16 cellular contexts compared by ENCODE assay signal in the genomic region with DNA sequence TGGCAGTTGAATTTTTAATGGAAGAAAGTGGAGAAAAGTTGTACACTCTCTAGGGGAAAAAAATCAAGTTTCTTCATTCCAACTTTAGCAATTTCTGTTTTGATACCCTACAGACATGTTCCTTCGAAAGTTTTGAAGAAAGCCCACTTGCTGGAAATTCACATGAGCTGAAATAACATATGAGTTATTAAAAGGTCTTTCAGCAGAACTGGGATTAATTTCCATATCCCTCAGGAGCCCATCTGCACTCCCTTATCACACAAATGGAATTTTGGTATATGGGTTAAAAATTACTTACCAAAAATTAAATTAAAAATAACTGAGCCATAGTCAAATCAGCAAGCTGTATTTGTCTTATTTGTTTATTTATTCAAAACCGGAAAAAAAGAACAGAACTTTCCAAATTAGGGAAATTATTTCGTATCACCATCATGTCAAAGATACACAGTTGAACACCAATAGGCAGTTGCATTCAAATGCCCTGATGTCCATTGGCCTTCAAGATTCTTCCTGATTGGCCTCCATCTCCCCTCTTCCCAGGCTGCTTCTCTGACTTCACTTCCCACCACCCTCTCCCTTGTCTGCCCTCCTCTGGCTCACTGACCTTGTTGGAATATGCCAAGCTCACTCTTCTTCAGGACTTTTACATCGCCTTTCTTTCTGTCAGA.
A peak's percentile ranks its signal among the peaks of the same experiment; 100 is the strongest.
DNase-seq lines count a peak whose midpoint lies in the region; ATAC-seq and TF ChIP-seq lines count a peak whose summit lies in the region.
"Had no signal": no experiment of that assay in that cellular context is flagged by ENCODE, and none has a peak within 500 bp of the region (broad histone marks: within the 10 kb centered on the region; RNA-seq: fewer than 3 reads in every experiment).

No MANE protein-coding gene starts in this region.

- intact Hi-C loops in heart right ventricle (cut with DNase I): no loop called here
- intact Hi-C loops in left cardiac atrium (cut with DNase I): no loop called here
- intact Hi-C loops in PC-3 (cut with micrococcal nuclease): no loop called here
- intact Hi-C loops in sigmoid colon (cut with DNase I): no loop called here

- H3K36me3 ChIP-seq in heart right ventricle: no peaks in the 10 kb centered on the region
- no peaks in the 10 kb centered on the region for H3K36me3 ChIP-seq in PC-3 (ENCODE audit: low read depth, low read length)
- H3K36me3 ChIP-seq in sigmoid colon: no peaks in the 10 kb centered on the region
- H3K36me3 ChIP-seq: BLaER1 treated with 17β-estradiol and CSF1 and Interleukin-3, amounts not matched to agents 10 nM and 100 nM had no signal

- CTCF ChIA-PET in PC-3 (lab: Charles Lee): no interaction called here

- H3K79me2 ChIP-seq in PC-3 (ENCODE audit: low read length): no peaks in the 10 kb centered on the region

- TF ChIP-seq CTCF in heart right ventricle (IDR thresholded peaks at IDR 0.05) (no peak), 22Rv1 (IDR thresholded peaks at IDR 0.05) (no peak), PC-3 (conservative IDR thresholded peaks at IDR 0.05; ENCODE audit: low read depth, low read length) (no peak), sigmoid colon (IDR thresholded peaks at IDR 0.05) (no peak)

- no peak for TF ChIP-seq EP300 in sigmoid colon (IDR thresholded peaks at IDR 0.05)

- no peaks in the 10 kb centered on the region for H3K9me2 ChIP-seq in PC-3 (replicated peaks; ENCODE audit: low read length)

- peaks cover 0 to 4% (median 0%) of the 10 kb centered on the region in 7 donors for H3K27me3 ChIP-seq in heart right ventricle
- H3K27me3 ChIP-seq in PC-3 (ENCODE audit: low read length): 0 out of 2 replicates have a peak, but pooled peaks cover 3% of the 10 kb centered on the region
- H3K27me3 ChIP-seq in sigmoid colon: no peaks in the 10 kb centered on the region
- H3K27me3 ChIP-seq: BLaER1 treated with 17β-estradiol and CSF1 and Interleukin-3, amounts not matched to agents 10 nM and 100 nM had no signal

- H3K9ac ChIP-seq in PC-3 (ENCODE audit: low read length): no peak overlapping the region; the same call in 1 of the 2 replicates
- H3K9ac ChIP-seq: BLaER1 treated with 17β-estradiol and CSF1 and Interleukin-3, amounts not matched to agents 10 nM and 100 nM had no signal

- H3K4me1 ChIP-seq in heart right ventricle (peaks cover 0 to 6% (median 0%) of the 10 kb centered on the region in 9 donors), PC-3 (ENCODE audit: insufficient read depth, low read length) (peaks cover 25% of the 10 kb centered on the region), sigmoid colon (no peaks in the 10 kb centered on the region)
- H3K4me1 ChIP-seq: BLaER1 treated with 17β-estradiol and CSF1 and Interleukin-3, amounts not matched to agents 10 nM and 100 nM; Caco-2 had no signal

- H3K4me3 ChIP-seq in heart right ventricle: no peak overlapping the region
- H3K4me3 ChIP-seq in PC-3 (ENCODE audit: low read length): no peak overlapping the region
- H3K4me3 ChIP-seq in sigmoid colon: no peak overlapping the region
- H3K4me3 ChIP-seq: BLaER1 treated with 17β-estradiol and CSF1 and Interleukin-3, amounts not matched to agents 10 nM and 100 nM had no signal

- no peaks in the 10 kb centered on the region for H4K20me1 ChIP-seq in PC-3 (ENCODE audit: low read length)
- H4K20me1 ChIP-seq: BLaER1 treated with 17β-estradiol and CSF1 and Interleukin-3, amounts not matched to agents 10 nM and 100 nM had no signal

- BruUV-seq in PC-3 (replicated peaks; lab: Mats Ljungman, UMichigan): no TSS peak

- H3K9me3 ChIP-seq in heart right ventricle (no peaks in the 10 kb centered on the region), PC-3 (ENCODE audit: low read length) (no peaks in the 10 kb centered on the region), sigmoid colon (no peaks in the 10 kb centered on the region)
- H3K9me3 ChIP-seq: BLaER1 treated with 17β-estradiol and CSF1 and Interleukin-3, amounts not matched to agents 10 nM and 100 nM; Caco-2 had no signal

- POLR2A ChIA-PET in PC-3 (lab: Charles Lee; ENCODE audit: unreplicated experiment): no interaction called here

- TF ChIP-seq POLR2A in sigmoid colon (IDR thresholded peaks at IDR 0.05): no peak

- H3K27ac ChIP-seq in heart right ventricle: peak overlapping the region in 1 of 10 donors; percentile 30
- 0 out of 2 replicates have a peak overlapping the region, but pooled peaks have one; percentile 25 for H3K27ac ChIP-seq in 22Rv1
- peak overlapping the region; percentile 57 for H3K27ac ChIP-seq in PC-3 (ENCODE audit: low read length)
- no peak overlapping the region for H3K27ac ChIP-seq in sigmoid colon
- H3K27ac ChIP-seq: BLaER1 treated with 17β-estradiol and CSF1 and Interleukin-3, amounts not matched to agents 10 nM and 100 nM; C4-2B had no signal

- peak overlapping the region; percentile 5; the same call in 1 of the 2 replicates for H2AFZ ChIP-seq in PC-3 (ENCODE audit: low read length)

- peak overlapping the region; percentile 16 for H3K4me2 ChIP-seq in PC-3 (ENCODE audit: low read length)
- H3K4me2 ChIP-seq: BLaER1 treated with 17β-estradiol and CSF1 and Interleukin-3, amounts not matched to agents 10 nM and 100 nM had no signal

- H3F3A ChIP-seq in PC-3 (ENCODE audit: low read length, unreplicated experiment): no peaks in the 10 kb centered on the region

- 72 to 76% methylated on average over 4 of the region's 4 CpGs for WGBS in heart right ventricle, 2 donors
- 90 to 92% methylated on average over 4 of the region's 4 CpGs for WGBS in sigmoid colon, 2 donors

- DNase-seq in heart right ventricle: peak in 1 of 2 donors; percentile 7
- DNase-seq in left cardiac atrium: no peak
- DNase-seq in PC-3: no peak
- no peak for DNase-seq in SIG-M5 treated with dmso at 0.1 percent for 504 hours (lab: John Stamatoyannopoulos, UW; ENCODE audit: unreplicated experiment)
- no peak for DNase-seq in sigmoid colon
- DNase-seq: 8988T; ACHN; Caco-2; Calu3; CD4-positive, alpha-beta T cell; CD8-positive, alpha-beta T cell; DMS79 treated with DMSO at 0.1 percent for 48 hours; GF-D8 had no signal

- ATAC-seq in heart right ventricle: peak in 5 of 8 donors; percentile 35 to 75 (median 57)
- no peak for ATAC-seq in left cardiac atrium
- ATAC-seq in PC-3: no peak
- ATAC-seq: CD8-positive, alpha-beta T cell had no signal

Comparison
In these comparisons a context has a peak if more than half of its experiments do, and no peak if none do; other contexts are left out.
1. ATAC-seq: peak in heart right ventricle (5 of 8); none in left cardiac atrium (0 of 2) and PC-3 (single experiment).
2. H3K27ac ChIP-seq: peak in 22Rv1 (single experiment) and PC-3 (single experiment); none in sigmoid colon (0 of 4).